In genomic region chr13:110293649-110294048, GRCh38 we compare ENCODE assay signal across 16 cellular contexts. TPM values are rescaled to one million over a fixed set of nuclear protein-coding genes. Genes with fewer than 3 reads are reported as not detected.
A peak's percentile ranks its signal among the peaks of the same experiment; 100 is the strongest.
DNase-seq lines count a peak whose midpoint lies in the region; ATAC-seq and TF ChIP-seq lines count a peak whose summit lies in the region.
"Had no signal": no experiment of that assay in that cellular context is flagged by ENCODE, and none has a peak within 500 bp of the region (broad histone marks: within the 10 kb centered on the region; RNA-seq: fewer than 3 reads in every experiment).

No MANE protein-coding gene starts in this region.

- POLR2A ChIA-PET in SK-N-SH (lab: Yijun Ruan, JAX) = no interaction called here

- WGBS in sigmoid colon, 2 donors = 77 to 88% methylated on average over 3 of the region's 3 CpGs
- WGBS in SK-N-SH (ENCODE audit: low lambda C conversion rate) = 98% methylated on average over 3 of the region's 3 CpGs

- peak; percentile 47 for ATAC-seq in Right ventricle myocardium inferior
- no peak for ATAC-seq in upper lobe of right lung
- no peak for ATAC-seq in HG02970 (IDR thresholded peaks at IDR 0.05; ENCODE audit: low FRiP score, unreplicated experiment)

- peaks cover 88% of the 10 kb centered on the region for H3K4me1 ChIP-seq in left ventricle myocardium inferior
- H3K4me1 ChIP-seq in sigmoid colon = peaks cover 0 to 96% (median 81%) of the 10 kb centered on the region in 4 donors
- H3K4me1 ChIP-seq in upper lobe of right lung = peaks cover 26% of the 10 kb centered on the region
- no peaks in the 10 kb centered on the region; a peak in 2 of 4 replicates for H3K4me1 ChIP-seq in SK-N-SH (ENCODE audit: control insufficient read depth in 1 of 2, insufficient read depth in 2 of 2, low read depth in 1 of 2, low read length in 1 of 2)
- H3K4me1 ChIP-seq: HAP-1 had no signal

- no peak overlapping the region for H2AFZ ChIP-seq in SK-N-SH (ENCODE audit: low read depth)

- H3K79me2 ChIP-seq in SK-N-SH (ENCODE audit: insufficient read depth) = peaks cover 98% of the 10 kb centered on the region

- H3K27ac ChIP-seq in left ventricle myocardium inferior (replicated peaks) (peak overlapping the region; percentile 78), sigmoid colon (peak overlapping the region; percentile 18 to 100 (median 80)), upper lobe of right lung (peak overlapping the region; percentile 21), SK-N-SH (ENCODE audit: low read depth in 2 of 2, low read length in 1 of 2) (no peak overlapping the region)
- H3K27ac ChIP-seq: 22Rv1, BLaER1 had no signal

- H3K9me2 ChIP-seq in SK-N-SH = no peaks in the 10 kb centered on the region

- no peaks in the 10 kb centered on the region for H3F3A ChIP-seq in SK-N-SH (replicated peaks; ENCODE audit: insufficient read depth)

- intact Hi-C loops in Right ventricle myocardium inferior (cut with DNase I) = no loop called here
- intact Hi-C loops in cardiac septum (cut with DNase I) = no loop called here
- intact Hi-C loops in left ventricle myocardium inferior (cut with micrococcal nuclease) = no loop called here
- intact Hi-C loops in sigmoid colon (cut with DNase I) = loop anchor here (5.0 kb wide), 1 partner anchor 56 kb away; no protein-coding TSS in a partner anchor
- intact Hi-C loops in upper lobe of right lung (cut with DNase I) = no loop called here

- H3K36me3 ChIP-seq in left ventricle myocardium inferior (peaks cover 14% of the 10 kb centered on the region), sigmoid colon (peaks cover 0 to 8% (median 0%) of the 10 kb centered on the region in 4 donors), upper lobe of right lung (peaks cover 3% of the 10 kb centered on the region), SK-N-SH (replicated peaks in 1 of 2; ENCODE audit: control insufficient read depth in 1 of 2, insufficient read depth in 2 of 2, low read length in 1 of 2) (peaks cover 3 to 14% of the 10 kb centered on the region in 2 experiments)
- H3K36me3 ChIP-seq: BLaER1, HAP-1 had no signal

- H4K20me1 ChIP-seq in SK-N-SH (ENCODE audit: insufficient read depth) = peaks cover 32% of the 10 kb centered on the region; the same call in 1 of the 2 replicates
- H4K20me1 ChIP-seq: BLaER1 had no signal

- no peak for TF ChIP-seq CTCF in left ventricle myocardium inferior (IDR thresholded peaks at IDR 0.05; ENCODE audit: borderline replicate concordance)
- no peak for TF ChIP-seq CTCF in sigmoid colon (IDR thresholded peaks at IDR 0.05)
- TF ChIP-seq CTCF in upper lobe of right lung (IDR thresholded peaks at IDR 0.05) = no peak
- TF ChIP-seq CTCF in SK-N-SH (IDR thresholded peaks at IDR 0.05) = no peak

- H3K4me3 ChIP-seq in left ventricle myocardium inferior (no peak overlapping the region), sigmoid colon (no peak overlapping the region), upper lobe of right lung (no peak overlapping the region), SK-N-SH (ENCODE audit: low read depth in 2 of 2, low read length in 1 of 2) (no peak overlapping the region)
- H3K4me3 ChIP-seq: BLaER1, HAP-1 had no signal

- TF ChIP-seq EP300 in sigmoid colon (IDR thresholded peaks at IDR 0.05) = no peak
- TF ChIP-seq EP300 in SK-N-SH (IDR thresholded peaks at IDR 0.05; ENCODE audit: borderline replicate concordance in 1 of 2, low read depth in 1 of 2, low read length in 1 of 2) = no peak

- no peak for TF ChIP-seq RAD21 in SK-N-SH (IDR thresholded peaks at IDR 0.05; ENCODE audit: low read length)

- TF ChIP-seq POLR2A in sigmoid colon (IDR thresholded peaks at IDR 0.05) = no peak

- DNase-seq in Right ventricle myocardium inferior (ENCODE audit: missing footprints) = no peak
- no peak for DNase-seq in cardiac septum (ENCODE audit: low spot score)
- no peak for DNase-seq in left ventricle myocardium inferior
- peak; percentile 33 for DNase-seq in sigmoid colon
- DNase-seq in upper lobe of right lung = no peak
- DNase-seq in SK-N-SH = no peak
- no peak for DNase-seq in OCI-M1 (lab: John Stamatoyannopoulos, UW)
- DNase-seq: CD8-positive, alpha-beta memory T cell; EL; NCI-H1436 treated with DMSO at 0.1 percent for 48 hours; NCI-H2081 treated with DMSO at 0.1 percent for 48 hours; NCI-H524 had no signal

- no peak overlapping the region for H3K9ac ChIP-seq in SK-N-SH
- H3K9ac ChIP-seq: BLaER1 had no signal

- CTCF ChIA-PET in SK-N-SH (lab: Yijun Ruan, JAX) = interaction anchor here (1.7 kb wide), 1 partner anchor 70 kb away, joined by 4 read pairs; no protein-coding TSS in a partner anchor

- H3K4me2 ChIP-seq in SK-N-SH = no peak overlapping the region
- H3K4me2 ChIP-seq: BLaER1 had no signal

- H3K9me3 ChIP-seq in left ventricle myocardium inferior (replicated peaks) (no peaks in the 10 kb centered on the region), sigmoid colon (no peaks in the 10 kb centered on the region), upper lobe of right lung (no peaks in the 10 kb centered on the region), SK-N-SH (no peaks in the 10 kb centered on the region)
- H3K9me3 ChIP-seq: BLaER1, HAP-1 had no signal

- H3K27me3 ChIP-seq in left ventricle myocardium inferior (ENCODE audit: low read depth) = no peaks in the 10 kb centered on the region
- H3K27me3 ChIP-seq in sigmoid colon = no peaks in the 10 kb centered on the region
- H3K27me3 ChIP-seq in upper lobe of right lung = no peaks in the 10 kb centered on the region
- no peaks in the 10 kb centered on the region for H3K27me3 ChIP-seq in SK-N-SH (ENCODE audit: insufficient read depth)

TF ChIP-seq in SK-N-SH, 30 proteins besides CTCF, POLR2A, EP300 and RAD21:
- TF ChIP-seq SIN3A (IDR thresholded peaks at IDR 0.05; ENCODE audit: borderline replicate concordance, low read depth, low read length) (no peak), JUND (IDR thresholded peaks at IDR 0.05) (no peak), FOXJ3 (CRISPR knock-in tag; IDR thresholded peaks at IDR 0.05) (no peak), MAX (IDR thresholded peaks at IDR 0.05; ENCODE audit: low read depth) (no peak), RCOR1 (IDR thresholded peaks at IDR 0.05; ENCODE audit: low read length) (no peak), ELF1 (IDR thresholded peaks at IDR 0.05) (no peak), FOXM1 (IDR thresholded peaks at IDR 0.05; ENCODE audit: low read depth) (no peak), GATA2 (CRISPR knock-in tag; IDR thresholded peaks at IDR 0.05) (no peak), GABPA (IDR thresholded peaks at IDR 0.05; ENCODE audit: low read depth) (no peak), TEAD4 (IDR thresholded peaks at IDR 0.05; ENCODE audit: borderline replicate concordance, insufficient read depth) (no peak), EZH2phosphoT487 (IDR thresholded peaks at IDR 0.05; ENCODE audit: borderline replicate concordance, low read depth) (no peak), RXRA (IDR thresholded peaks at IDR 0.05; ENCODE audit: borderline replicate concordance, low read depth) (no peak), MXI1 (IDR thresholded peaks at IDR 0.05; ENCODE audit: low read depth, low read length) (no peak)

RNA-seq across cellular contexts. Expression of gene COL4A1, which starts 13.3 kb away (rescaled TPM):
- 128 TPM for total RNA-seq in Right ventricle myocardium inferior
- 196 TPM for total RNA-seq in cardiac septum
- 120 TPM for total RNA-seq in left ventricle myocardium inferior
- total RNA-seq in sigmoid colon = 100 to 1,000 TPM; 235 to 598 (median 350) TPM
- polyA plus RNA-seq in sigmoid colon = 10 to 100 TPM in 2 of 3 donors, 1 to 10 TPM in 1; 9.2 to 60.5 (median 10.8) TPM
- total RNA-seq in upper lobe of right lung = 242 TPM
- polyA plus RNA-seq in SK-N-SH (2012; rRNA removed) = 28.2 and 30.3 TPM in 2 replicates
- polyA plus RNA-seq in SK-N-SH (2012; cell fraction: cytosol; rRNA removed) = 28.1 and 32.5 TPM in 2 replicates
- 48.2 and 61.1 TPM in 2 replicates for polyA plus RNA-seq in SK-N-SH (2012; cell fraction: nucleus; rRNA removed)
- total RNA-seq: CD8-positive, alpha-beta memory T cell had no signal
- polyA plus RNA-seq: CD8-positive, alpha-beta memory T cell had no signal

RNA-seq across cellular contexts. Expression of gene COL4A2, which starts 13.4 kb away (rescaled TPM):
- total RNA-seq in Right ventricle myocardium inferior = 126 TPM
- 165 TPM for total RNA-seq in cardiac septum
- 117 TPM for total RNA-seq in left ventricle myocardium inferior
- 1,000 to 10,000 TPM in 1 of 4 donors, 100 to 1,000 TPM in 3; 306 to 1,039 (median 489) TPM for total RNA-seq in sigmoid colon
- 10 to 100 TPM; 24.0 to 83.5 (median 25.2) TPM for polyA plus RNA-seq in sigmoid colon
- total RNA-seq in upper lobe of right lung = 273 TPM
- polyA plus RNA-seq in SK-N-SH (2012; rRNA removed) = 61.1 and 137 TPM in 2 replicates
- polyA plus RNA-seq in SK-N-SH (2012; cell fraction: cytosol; rRNA removed) = 42.5 and 60.6 TPM in 2 replicates
- polyA plus RNA-seq in SK-N-SH (2012; cell fraction: nucleus; rRNA removed) = 103 and 166 TPM in 2 replicates
- total RNA-seq: CD8-positive, alpha-beta memory T cell had no signal
- polyA plus RNA-seq: CD8-positive, alpha-beta memory T cell had no signal

Comparison
In these comparisons a context has a peak if more than half of its experiments do, and no peak if none do; other contexts are left out.
1. H3K27ac ChIP-seq: peak in left ventricle myocardium inferior (single experiment), sigmoid colon (4 of 4) and upper lobe of right lung (single experiment); none in SK-N-SH (0 of 2).